22 cellular contexts compared by ENCODE assay signal in genomic region chr3:195729476-195729875, GRCh38. TPM values are rescaled to one million over a fixed set of nuclear protein-coding genes. Genes with fewer than 3 reads are reported as not detected.
DNase-seq lines count a peak whose midpoint lies in the region; ATAC-seq, FAIRE-seq and TF ChIP-seq lines count a peak whose summit lies in the region.
"Had no signal": no experiment of that assay in that cellular context is flagged by ENCODE, and none has a peak within 500 bp of the region (broad histone marks: within the 10 kb centered on the region; RNA-seq: fewer than 3 reads in every experiment).

No MANE protein-coding gene starts in this region.

- CTCF ChIA-PET in Caco-2 (lab: Charles Lee), result no interaction called here

- BruUV-seq in Caco-2 (replicated peaks; lab: Mats Ljungman, UMichigan), result no TSS peak

- no peak overlapping the region for H3K27ac ChIP-seq in H9 (ENCODE audit: insufficient read length, low read depth, low read length)
- H3K27ac ChIP-seq in VCaP, result peak overlapping the region; percentile 73
- peak overlapping the region in 1 of 2 donors; percentile 43 for H3K27ac ChIP-seq in kidney (ENCODE audit: low read depth in 2 of 2, low read length in 2 of 2)
- H3K27ac ChIP-seq: PC-9 had no signal

- FAIRE-seq in kidney (lab: Jason Lieb, UNC), result no peak
- FAIRE-seq: GM12878 had no signal

- H3K56ac ChIP-seq in H9 (ENCODE audit: insufficient read length, low read depth, low read length), result no peak overlapping the region

- H2AK5ac ChIP-seq in H9 (ENCODE audit: insufficient read length, low read length), result no peak overlapping the region

- no peaks in the 10 kb centered on the region for H3K79me1 ChIP-seq in H9 (ENCODE audit: insufficient read depth, low read depth, low read length, poor library complexity, severe bottlenecking)

- H3K23me2 ChIP-seq in H9 (ENCODE audit: insufficient read length, low read depth, low read length, poor library complexity, severe bottlenecking), result no peaks in the 10 kb centered on the region

- H3K9ac ChIP-seq in H9 (ENCODE audit: extremely low read depth, insufficient read length, low read length) (no peak overlapping the region), kidney (ENCODE audit: low read length in 2 of 2) (no peak overlapping the region)

- H3K36me3 ChIP-seq in kidney (ENCODE audit: control insufficient read depth in 1 of 2, insufficient read depth in 2 of 2, low read length in 2 of 2) (peaks cover 17 to 26% of the 10 kb centered on the region in 2 donors), Caco-2 (ENCODE audit: control insufficient read depth, insufficient read depth, low read length) (no peaks in the 10 kb centered on the region; the same call in none of the 2 replicates)

- no peak for ATAC-seq in sciatic nerve
- ATAC-seq in effector memory CD8-positive, alpha-beta T cell (replicated peaks), result no peak
- ATAC-seq: GM12878 had no signal

- no peaks in the 10 kb centered on the region for H3K79me2 ChIP-seq in H9 (ENCODE audit: insufficient read depth, low read length)

- H3K14ac ChIP-seq in H9 (ENCODE audit: insufficient read depth, low read length), result no peak overlapping the region

- no peak for TF ChIP-seq CTCF in H9 (conservative IDR thresholded peaks at IDR 0.05)
- no peak for TF ChIP-seq CTCF in VCaP (conservative IDR thresholded peaks at IDR 0.05)
- TF ChIP-seq CTCF in kidney (IDR thresholded peaks at IDR 0.05; ENCODE audit: borderline replicate concordance, extremely low read depth, insufficient read depth), result no peak
- no peak for TF ChIP-seq CTCF in Caco-2 (IDR thresholded peaks at IDR 0.05; ENCODE audit: insufficient read depth in 1 of 2, low read depth in 1 of 2, low read length in 1 of 2, severe bottlenecking in 1 of 2, unreplicated experiment in 1 of 2)

- H3K4me1 Mint-ChIP-seq in H9 (no peaks in the 10 kb centered on the region), Caco-2 (ENCODE audit: low read depth, unreplicated experiment) (no peaks in the 10 kb centered on the region)
- peaks cover 0 to 2% of the 10 kb centered on the region in 2 donors for H3K4me1 Mint-ChIP-seq in effector memory CD8-positive, alpha-beta T cell (ENCODE audit: low read depth in 2 of 2)

- no peak overlapping the region for H3K18ac ChIP-seq in H9 (ENCODE audit: insufficient read length, low read depth, low read length)

- no peak for DNase-seq in H9
- DNase-seq in kidney, result peak; percentile 74
- peak; percentile 55 for DNase-seq in sciatic nerve (ENCODE audit: low spot score)
- DNase-seq in Caco-2, result no peak
- no peak for DNase-seq in effector memory CD8-positive, alpha-beta T cell
- no peak for DNase-seq in NCI-H2107 treated with DMSO at 0.1 percent for 48 hours (lab: John Stamatoyannopoulos, UW; ENCODE audit: unreplicated experiment)
- DNase-seq: CD4-positive, CD25-positive, alpha-beta regulatory T cell; DMS 273 treated with DMSO at 0.1 percent for 48 hours; DMS79 treated with DMSO at 0.1 percent for 48 hours; HCEC 1CT; Kasumi-1; NCI-H1417; NCI-H187; NCI-H2107; NCI-H2227 treated with DMSO at 0.1 percent for 48 hours; NCI-H510A; NCI-H748 treated with DMSO at 0.1 percent for 48 hours; PC-9; RPMI8226; SHP77 had no signal

- H3K27me3 ChIP-seq in H9 (ENCODE audit: insufficient read depth, low read length), result no peaks in the 10 kb centered on the region
- H3K27me3 ChIP-seq in Caco-2 (replicated peaks; ENCODE audit: control insufficient read depth, insufficient read depth, low read length), result no peaks in the 10 kb centered on the region

- H4K20me1 ChIP-seq in H9 (ENCODE audit: control insufficient read depth, insufficient read depth, insufficient read length), result no peaks in the 10 kb centered on the region

- H3K9me3 Mint-ChIP-seq in H9, result no peaks in the 10 kb centered on the region
- H3K9me3 Mint-ChIP-seq in Caco-2 (ENCODE audit: unreplicated experiment), result no peaks in the 10 kb centered on the region
- no peaks in the 10 kb centered on the region for H3K9me3 Mint-ChIP-seq in effector memory CD8-positive, alpha-beta T cell
- H3K9me3 Mint-ChIP-seq: CD4-positive, CD25-positive, alpha-beta regulatory T cell had no signal

- no CpG with 5 or more reads among the region's 14 CpGs for WGBS in H9 (ENCODE audit: extremely low coverage, insufficient read length, low lambda C conversion rate)

- H3T11ph ChIP-seq in H9 (ENCODE audit: low read length), result no peak overlapping the region

- H4K8ac ChIP-seq in H9 (replicated peaks; ENCODE audit: insufficient read length, low read depth, low read length), result no peak overlapping the region

- no peaks in the 10 kb centered on the region for H3K9me3 ChIP-seq in H9 (ENCODE audit: control insufficient read depth, low read depth, low read length)
- H3K9me3 ChIP-seq in kidney (ENCODE audit: control insufficient read depth in 1 of 2, low read length in 2 of 2), result no peaks in the 10 kb centered on the region
- H3K9me3 ChIP-seq in Caco-2, result no peaks in the 10 kb centered on the region

- no peak overlapping the region for H2AFZ ChIP-seq in H9 (ENCODE audit: low read length)
- H2AFZ ChIP-seq: PC-9 had no signal

- no peaks in the 10 kb centered on the region for H3K4me1 ChIP-seq in H9 (ENCODE audit: insufficient read depth, low read length)
- H3K4me1 ChIP-seq in kidney (ENCODE audit: control insufficient read depth in 1 of 2, insufficient read depth in 1 of 2, low read depth in 1 of 2, low read length in 2 of 2), result peaks cover 4 to 7% of the 10 kb centered on the region in 2 donors
- H3K4me1 ChIP-seq in Caco-2, result 0 out of 2 replicates have a peak, but pooled peaks cover 4% of the 10 kb centered on the region

- POLR2A ChIA-PET in Caco-2 (lab: Charles Lee), result no interaction called here

- no peak overlapping the region for H3K4ac ChIP-seq in H9 (ENCODE audit: low read depth, low read length)

- H4K5ac ChIP-seq in H9 (ENCODE audit: insufficient read length, low read depth, low read length), result no peak overlapping the region

- no peak overlapping the region for H2BK12ac ChIP-seq in H9 (ENCODE audit: insufficient read length, low read depth, low read length)

- intact Hi-C loops in kidney (cut with DNase I), result no loop called here
- intact Hi-C loops in sciatic nerve (cut with DNase I), result no loop called here
- intact Hi-C loops in Caco-2 (cut with micrococcal nuclease; ENCODE audit: unreplicated experiment), result no loop called here

- H4K91ac ChIP-seq in H9 (ENCODE audit: insufficient read length, low read depth, low read length), result no peak overlapping the region

- H3K4me2 ChIP-seq in H9 (ENCODE audit: insufficient read depth, insufficient read length, low read length), result no peak overlapping the region
- H3K4me2 ChIP-seq: PC-9 had no signal

- H3K27ac Mint-ChIP-seq in H9 (peak overlapping the region in 2 of 3 experiments; percentile 8 to 81; a peak in 2 of 7 replicates), Caco-2 (ENCODE audit: unreplicated experiment) (no peak overlapping the region)
- no peak overlapping the region for H3K27ac Mint-ChIP-seq in effector memory CD8-positive, alpha-beta T cell
- H3K27ac Mint-ChIP-seq: CD4-positive, CD25-positive, alpha-beta regulatory T cell had no signal

- H3K23ac ChIP-seq in H9 (ENCODE audit: insufficient read length, low read depth, low read length), result no peak overlapping the region

- H3K27me3 Mint-ChIP-seq in H9 (ENCODE audit: low read depth), result peaks cover 27% of the 10 kb centered on the region
- H3K27me3 Mint-ChIP-seq in Caco-2 (ENCODE audit: insufficient read depth, unreplicated experiment), result no peaks in the 10 kb centered on the region
- H3K27me3 Mint-ChIP-seq in effector memory CD8-positive, alpha-beta T cell, result peaks cover 5 to 17% of the 10 kb centered on the region in 2 donors

- H2BK15ac ChIP-seq in H9 (ENCODE audit: low read depth, low read length), result no peak overlapping the region

- H3K4me3 ChIP-seq in kidney (ENCODE audit: low read length in 2 of 2) (no peak overlapping the region), Caco-2 (ENCODE audit: low read depth, low read length) (no peak overlapping the region)
- H3K4me3 ChIP-seq: GM12878, PC-9 had no signal

- H3K4me3 Mint-ChIP-seq in H9 (no peak overlapping the region), Caco-2 (ENCODE audit: unreplicated experiment) (no peak overlapping the region)
- H3K4me3 Mint-ChIP-seq in effector memory CD8-positive, alpha-beta T cell, result no peak overlapping the region

- no peaks in the 10 kb centered on the region for H3K36me3 Mint-ChIP-seq in H9 (ENCODE audit: insufficient read depth in 1 of 3, low read depth in 3 of 3)
- no peaks in the 10 kb centered on the region for H3K36me3 Mint-ChIP-seq in Caco-2 (ENCODE audit: insufficient read depth, unreplicated experiment)
- no peaks in the 10 kb centered on the region for H3K36me3 Mint-ChIP-seq in effector memory CD8-positive, alpha-beta T cell (ENCODE audit: insufficient read depth)

- no peak overlapping the region for H2BK5ac ChIP-seq in H9 (ENCODE audit: insufficient read length, low read length)

- H2BK120ac ChIP-seq in H9 (ENCODE audit: low read depth, low read length, poor library complexity, severe bottlenecking), result no peak overlapping the region

- no peak overlapping the region for H2BK20ac ChIP-seq in H9 (ENCODE audit: low read depth, low read length, poor library complexity, severe bottlenecking)

RNA-seq across cellular contexts. Expression of gene MUC20, which starts 8.7 kb away (rescaled TPM):
- total RNA-seq in H9 (2021), result 0.33 TPM in 1 of 2 replicates, not detected in the other
- 42.6 TPM for total RNA-seq in kidney
- 53.3 TPM for polyA plus RNA-seq in kidney (ENCODE audit: insufficient read depth, low read depth, low replicate concordance)
- total RNA-seq in sciatic nerve, result 28.7 TPM
- 0.88 and 1.9 TPM in 2 replicates for total RNA-seq in Caco-2 (2022)

Comparison
In these comparisons a context has a peak if more than half of its experiments do, and no peak if none do; other contexts are left out.
1. DNase-seq: peak in kidney (single experiment) and sciatic nerve (single experiment); none in H9 (single experiment), Caco-2 (0 of 2), effector memory CD8-positive, alpha-beta T cell (0 of 3) and NCI-H2107 treated with DMSO at 0.1 percent for 48 hours (single experiment).
2. H3K27ac Mint-ChIP-seq: peak in H9 (2 of 3); none in Caco-2 (single experiment) and effector memory CD8-positive, alpha-beta T cell (0 of 2).
3. RNA of gene MUC20, which starts 8.7 kb away (total RNA-seq): 42.6 TPM in kidney (single experiment) and 28.7 TPM in sciatic nerve (single experiment); 0.88 to 1.9 TPM in Caco-2 and 0.33 TPM in H9; every median in the first group is over 10 times any median in the second.